ENCODE assay signal across 22 cellular contexts in genomic region chr12:106142591-106143261, GRCh38. TPM values are rescaled to one million over a fixed set of nuclear protein-coding genes. Genes with fewer than 3 reads are reported as not detected.
DNase-seq lines count a peak whose midpoint lies in the region; ATAC-seq and TF ChIP-seq lines count a peak whose summit lies in the region.
"Had no signal": no experiment of that assay in that cellular context is flagged by ENCODE, and none has a peak within 500 bp of the region (broad histone marks: within the 10 kb centered on the region; RNA-seq: fewer than 3 reads in every experiment).

No MANE protein-coding gene starts in this region.

- H3K36me3 Mint-ChIP-seq in endodermal cell (ENCODE audit: low read depth) = no peaks in the 10 kb centered on the region
- no peaks in the 10 kb centered on the region for H3K36me3 Mint-ChIP-seq in stimulated activated memory B cell treated with anti-CD40 and anti-IgM and Interleukin-4, amounts not matched to agents 10 μg/mL and 1 μg/mL and 100 μg/mL, for 72 hours

- no peak for TF ChIP-seq POLR2A in gastrocnemius medialis (IDR thresholded peaks at IDR 0.05)
- TF ChIP-seq POLR2A in spleen (IDR thresholded peaks at IDR 0.05) = no peak

- H3K27ac ChIP-seq in endodermal cell (ENCODE audit: low read depth, low read length) = no peak overlapping the region
- H3K27ac ChIP-seq in gastrocnemius medialis = peak overlapping the region in 3 of 4 donors; percentile 36 to 99 (median 99)
- no peak overlapping the region for H3K27ac ChIP-seq in spleen
- H3K27ac ChIP-seq: 22Rv1, parathyroid adenoma, SJCRH30 had no signal

- no peaks in the 10 kb centered on the region for H3K9me3 ChIP-seq in endodermal cell (ENCODE audit: control insufficient read depth, low read length)
- no peaks in the 10 kb centered on the region for H3K9me3 ChIP-seq in gastrocnemius medialis
- H3K9me3 ChIP-seq in spleen = no peaks in the 10 kb centered on the region
- H3K9me3 ChIP-seq: SJCRH30 had no signal

- in situ Hi-C loops in gastrocnemius medialis (cut with MboI; ENCODE audit: low sequenced_read_pairs in 4 of 4) = loop anchor here (5.0 to 25.0 kb wide), 3 partner anchors 330 to 730 kb away; no protein-coding TSS in a partner anchor

- no peak overlapping the region for H3K27ac Mint-ChIP-seq in endodermal cell
- no peak overlapping the region for H3K27ac Mint-ChIP-seq in stimulated activated memory B cell treated with anti-CD40 and anti-IgM and Interleukin-4, amounts not matched to agents 10 μg/mL and 1 μg/mL and 100 μg/mL, for 72 hours
- H3K27ac Mint-ChIP-seq: activated CD4-positive, alpha-beta T cell treated with anti-CD3 and anti-CD28 coated beads, Interleukin-2, amount 10 ng/mL, durations not matched to agents 24 days and 14 days; activated naive CD4-positive, alpha-beta T cell treated with anti-CD3 and anti-CD28 coated beads, Interleukin-2, amount 50 U/mL, for 72 hours; activated T-helper 17 cell treated with anti-CD3 and anti-CD28 coated beads, Interleukin-2, amount 50 U/mL, for 72 hours; naive B cell had no signal

- TF ChIP-seq CTCF in endodermal cell (conservative IDR thresholded peaks at IDR 0.05) (no peak), gastrocnemius medialis (IDR thresholded peaks at IDR 0.05 in 4 of 5, conservative IDR thresholded peaks at IDR 0.05 in 1 of 5) (no peak), spleen (IDR thresholded peaks at IDR 0.05 in 8 of 11, conservative IDR thresholded peaks at IDR 0.05 in 3 of 11) (no peak)

- ATAC-seq in gastrocnemius medialis (no peak), sciatic nerve (no peak)
- ATAC-seq in stimulated activated memory B cell treated with anti-CD40 and anti-IgM and Interleukin-4, amounts not matched to agents 10 μg/mL and 1 μg/mL and 100 μg/mL, for 72 hours = no peak
- ATAC-seq: activated naive CD4-positive, alpha-beta T cell treated with anti-CD3 and anti-CD28 coated beads, Interleukin-2, amount 50 U/mL, for 72 hours; activated T-helper 17 cell treated with anti-CD3 and anti-CD28 coated beads, Interleukin-2, amount 50 U/mL, for 72 hours; GM12878 had no signal

- H3K4me3 Mint-ChIP-seq in endodermal cell = no peak overlapping the region
- no peak overlapping the region for H3K4me3 Mint-ChIP-seq in stimulated activated memory B cell treated with anti-CD40 and anti-IgM and Interleukin-4, amounts not matched to agents 10 μg/mL and 1 μg/mL and 100 μg/mL, for 72 hours
- H3K4me3 Mint-ChIP-seq: activated CD4-positive, alpha-beta T cell treated with anti-CD3 and anti-CD28 coated beads, Interleukin-2, amount 10 ng/mL, durations not matched to agents 24 days and 14 days; activated T-helper 17 cell treated with anti-CD3 and anti-CD28 coated beads, Interleukin-2, amount 50 U/mL, for 72 hours had no signal

- H3K27me3 ChIP-seq in endodermal cell (ENCODE audit: control insufficient read depth, insufficient read depth, low read length, poor library complexity, severe bottlenecking) (no peaks in the 10 kb centered on the region), gastrocnemius medialis (no peaks in the 10 kb centered on the region), spleen (replicated peaks in 1 of 7) (peaks cover 0 to 71% (median 29%) of the 10 kb centered on the region in 7 donors)
- H3K27me3 ChIP-seq: SJCRH30 had no signal

- intact Hi-C loops in gastrocnemius medialis (cut with DNase I; ENCODE audit: low total_unique reads) (loop anchor here (5.0 kb wide), 1 partner anchor 160 kb away; the partner anchor contains the start of gene TCP11L2), spleen (cut with DNase I; ENCODE audit: low total_unique reads) (no loop called here), sciatic nerve (cut with DNase I) (no loop called here)

- H3K9me3 Mint-ChIP-seq in endodermal cell = no peaks in the 10 kb centered on the region
- peaks cover 2% of the 10 kb centered on the region for H3K9me3 Mint-ChIP-seq in stimulated activated memory B cell treated with anti-CD40 and anti-IgM and Interleukin-4, amounts not matched to agents 10 μg/mL and 1 μg/mL and 100 μg/mL, for 72 hours
- H3K9me3 Mint-ChIP-seq: activated CD4-positive, alpha-beta T cell treated with anti-CD3 and anti-CD28 coated beads, Interleukin-2, amount 10 ng/mL, durations not matched to agents 24 days and 14 days; activated naive CD4-positive, alpha-beta T cell treated with anti-CD3 and anti-CD28 coated beads, Interleukin-2, amount 50 U/mL, for 72 hours; activated T-helper 17 cell treated with anti-CD3 and anti-CD28 coated beads, Interleukin-2, amount 50 U/mL, for 72 hours had no signal

- H3K9ac ChIP-seq in endodermal cell (ENCODE audit: extremely low read depth, low read length, poor library complexity, severe bottlenecking) = no peak overlapping the region
- H3K9ac ChIP-seq: parathyroid adenoma had no signal

- H3K4me3 ChIP-seq in endodermal cell (ENCODE audit: low read length) (peak overlapping the region; percentile 27), gastrocnemius medialis (no peak overlapping the region), spleen (no peak overlapping the region)
- H3K4me3 ChIP-seq: GM12878, SJCRH30 had no signal

- peaks cover 49% of the 10 kb centered on the region for H3K4me1 Mint-ChIP-seq in endodermal cell
- H3K4me1 Mint-ChIP-seq in stimulated activated memory B cell treated with anti-CD40 and anti-IgM and Interleukin-4, amounts not matched to agents 10 μg/mL and 1 μg/mL and 100 μg/mL, for 72 hours = peaks cover 5% of the 10 kb centered on the region

- DNase-seq in DMS79 treated with DMSO at 0.1 percent for 48 hours (lab: John Stamatoyannopoulos, UW) (peak; percentile 20), DMS79 (lab: John Stamatoyannopoulos, UW) (no peak), NCI-H82 treated with DMSO at 0.1 percent for 48 hours (lab: John Stamatoyannopoulos, UW; ENCODE audit: unreplicated experiment) (peak; percentile 11), endodermal cell (peak; percentile 47), gastrocnemius medialis (no peak), spleen (no peak), sciatic nerve (ENCODE audit: low spot score) (no peak)
- DNase-seq: activated CD4-positive, alpha-beta T cell treated with anti-CD3 and anti-CD28 coated beads, Interleukin-2, amount 10 ng/mL, durations not matched to agents 24 days and 14 days; DND-41; mesenchymal stem cell; MM.1S; naive B cell; NCI-H1436 treated with DMSO at 0.1 percent for 48 hours; NCI-H2171; SJCRH30; T-helper 2 cell had no signal

- WGBS in endodermal cell (ENCODE audit: insufficient coverage in 1 of 2, insufficient read length in 1 of 2), 2 experiments = 86 to 87% methylated on average over 4 to 7 of the region's 7 CpGs
- 85 to 95% (median 91%) methylated on average over 7 of the region's 7 CpGs for WGBS in spleen, 5 donors

- no peaks in the 10 kb centered on the region for H3K36me3 ChIP-seq in endodermal cell (ENCODE audit: control insufficient read depth, insufficient read depth, low read length)
- H3K36me3 ChIP-seq in gastrocnemius medialis = no peaks in the 10 kb centered on the region
- no peaks in the 10 kb centered on the region for H3K36me3 ChIP-seq in spleen
- H3K36me3 ChIP-seq: SJCRH30 had no signal

- H3K4me1 ChIP-seq in endodermal cell (ENCODE audit: control insufficient read depth, insufficient read depth, low read length) (peaks cover 5% of the 10 kb centered on the region), gastrocnemius medialis (peaks cover 57 to 64% of the 10 kb centered on the region in 2 donors), spleen (peaks cover 5 to 25% (median 18%) of the 10 kb centered on the region in 6 donors)

- no peaks in the 10 kb centered on the region for H3K27me3 Mint-ChIP-seq in endodermal cell (ENCODE audit: insufficient read depth)
- peaks cover 55% of the 10 kb centered on the region for H3K27me3 Mint-ChIP-seq in stimulated activated memory B cell treated with anti-CD40 and anti-IgM and Interleukin-4, amounts not matched to agents 10 μg/mL and 1 μg/mL and 100 μg/mL, for 72 hours

RNA-seq across cellular contexts. Expression of gene NUAK1, which starts 4.0 kb away (rescaled TPM):
- total RNA-seq in endodermal cell = 10 to 100 TPM; 14.0 to 16.8 TPM
- polyA plus RNA-seq in endodermal cell (2013, experiment 1 of 2) = 29.7 TPM
- polyA plus RNA-seq in endodermal cell (2013, experiment 2 of 2) = 27.3 TPM
- 10 to 100 TPM; 18.9 to 34.5 (median 29.1) TPM for total RNA-seq in gastrocnemius medialis
- 1 to 10 TPM in 6 of 7 donors, under 1 TPM in 1; 0.93 to 3.3 (median 1.5) TPM for total RNA-seq in spleen
- polyA plus RNA-seq in spleen = under 1 TPM; 0.20 to 0.67 (median 0.59) TPM
- 38.6 TPM for total RNA-seq in sciatic nerve
- total RNA-seq: activated CD4-positive, alpha-beta T cell treated with anti-CD3 and anti-CD28 coated beads, Interleukin-2, amount 10 ng/mL, durations not matched to agents 24 days and 14 days; activated naive CD4-positive, alpha-beta T cell treated with anti-CD3 and anti-CD28 coated beads, Interleukin-2, amount 50 U/mL, for 72 hours; activated T-helper 17 cell treated with anti-CD3 and anti-CD28 coated beads, Interleukin-2, amount 50 U/mL, for 72 hours had no signal

Comparison
In these comparisons a context has a peak if more than half of its experiments do, and no peak if none do; other contexts are left out.
1. DNase-seq: peak in DMS79 treated with DMSO at 0.1 percent for 48 hours (single experiment), NCI-H82 treated with DMSO at 0.1 percent for 48 hours (single experiment) and endodermal cell (single experiment); none in DMS79 (single experiment), gastrocnemius medialis (0 of 2), spleen (single experiment) and sciatic nerve (single experiment).
2. H3K27ac ChIP-seq: peak in gastrocnemius medialis (3 of 4); none in endodermal cell (single experiment) and spleen (0 of 8).